In the genomic region with DNA sequence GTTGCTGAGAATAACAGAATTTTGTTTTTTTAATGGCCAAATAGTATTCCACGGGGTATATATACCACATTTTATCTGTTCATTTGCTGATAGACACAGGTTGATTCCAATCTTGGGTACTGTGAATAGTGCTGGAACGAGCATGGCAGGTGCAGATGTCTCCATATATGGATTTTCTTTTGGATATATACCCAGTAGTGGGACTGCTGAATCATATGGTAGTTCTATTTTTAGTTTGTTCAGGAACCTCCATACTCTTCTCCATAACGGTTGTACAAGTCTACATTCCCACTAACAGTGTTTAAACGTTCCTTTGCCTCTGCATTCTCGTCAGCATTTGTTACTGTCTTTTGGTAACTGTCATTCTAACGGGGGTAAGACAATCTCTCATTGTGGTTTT, we compare ENCODE assay signal across 26 cellular contexts.
"Had no signal": no experiment of that assay in that cellular context is flagged by ENCODE, and none has a peak within 500 bp of the region (broad histone marks: within the 10 kb centered on the region; RNA-seq: fewer than 3 reads in every experiment).

No MANE protein-coding gene starts in this region.

- H3K4me1 ChIP-seq: foreskin keratinocyte, lower lobe of right lung, pancreas, right lobe of liver, upper lobe of left lung had no signal

- H3K9me3 Mint-ChIP-seq: natural killer cell had no signal

- H3K27ac ChIP-seq: coronary artery, esophagus muscularis mucosa, foreskin keratinocyte, heart right ventricle, lower lobe of right lung, pancreas, right lobe of liver, thoracic aorta, tibial nerve, upper lobe of left lung had no signal

- H3K9me3 ChIP-seq: esophagus muscularis mucosa, heart right ventricle, lower lobe of right lung, pancreas, right lobe of liver, thoracic aorta, tibial nerve, upper lobe of left lung had no signal

- DNase-seq: dermis blood vessel endothelial cell; effector memory CD4-positive, alpha-beta T cell; foreskin keratinocyte; glutamatergic neuron; heart right ventricle; hippocampal formation; islet precursor cell; kidney glomerular epithelial cell; left colon; left ventricle myocardium superior; lower lobe of right lung; natural killer cell; occipital lobe; pancreas; right lobe of liver; stimulated activated CD4-positive, alpha-beta T cell treated with anti-CD3 and anti-CD28 coated beads, Interleukin-12 subunit alpha, Interleukin-12 subunit beta, amount 100 ng/mL, for 4 hours; stimulated activated CD4-positive, alpha-beta T cell treated with anti-CD3 and anti-CD28 coated beads, Interleukin-1b, Interleukin-23, amount 100 ng/mL, for 48 hours; stimulated activated CD4-positive, alpha-beta T cell treated with anti-CD3 and anti-CD28 coated beads, Interleukin-4, amount 100 ng/mL, for 1 hour; stimulated activated CD8-positive, alpha-beta memory T cell treated with anti-CD3 and anti-CD28 coated beads, Interleukin-4, amount 100 ng/mL, for 48 hours; stimulated activated naive CD8-positive, alpha-beta T cell treated with anti-CD3 and anti-CD28 coated beads, Interleukin-15, Interleukin-2, amounts not matched to agents 100 U/mL and 50 U/mL, for 24 hours; upper lobe of left lung had no signal

- H3K27me3 ChIP-seq: esophagus muscularis mucosa, foreskin keratinocyte, heart right ventricle, pancreas, right lobe of liver, tibial nerve, upper lobe of left lung had no signal

- H3K27ac Mint-ChIP-seq: natural killer cell had no signal

- H3K4me3 Mint-ChIP-seq: natural killer cell had no signal

- H3K4me3 ChIP-seq: coronary artery, esophagus muscularis mucosa, heart right ventricle, lower lobe of right lung, pancreas, right lobe of liver, smooth muscle cell, thoracic aorta, tibial nerve, upper lobe of left lung had no signal

- ATAC-seq: foreskin keratinocyte; heart right ventricle; left colon; left ventricle myocardium superior; lower lobe of right lung; natural killer cell; pancreas; right lobe of liver; stimulated activated naive CD8-positive, alpha-beta T cell treated with anti-CD3 and anti-CD28 coated beads, Interleukin-15, Interleukin-2, amounts not matched to agents 100 U/mL and 50 U/mL, for 24 hours had no signal
